Comparison of ENCODE assay signal across 11 cellular contexts in the genomic region with DNA sequence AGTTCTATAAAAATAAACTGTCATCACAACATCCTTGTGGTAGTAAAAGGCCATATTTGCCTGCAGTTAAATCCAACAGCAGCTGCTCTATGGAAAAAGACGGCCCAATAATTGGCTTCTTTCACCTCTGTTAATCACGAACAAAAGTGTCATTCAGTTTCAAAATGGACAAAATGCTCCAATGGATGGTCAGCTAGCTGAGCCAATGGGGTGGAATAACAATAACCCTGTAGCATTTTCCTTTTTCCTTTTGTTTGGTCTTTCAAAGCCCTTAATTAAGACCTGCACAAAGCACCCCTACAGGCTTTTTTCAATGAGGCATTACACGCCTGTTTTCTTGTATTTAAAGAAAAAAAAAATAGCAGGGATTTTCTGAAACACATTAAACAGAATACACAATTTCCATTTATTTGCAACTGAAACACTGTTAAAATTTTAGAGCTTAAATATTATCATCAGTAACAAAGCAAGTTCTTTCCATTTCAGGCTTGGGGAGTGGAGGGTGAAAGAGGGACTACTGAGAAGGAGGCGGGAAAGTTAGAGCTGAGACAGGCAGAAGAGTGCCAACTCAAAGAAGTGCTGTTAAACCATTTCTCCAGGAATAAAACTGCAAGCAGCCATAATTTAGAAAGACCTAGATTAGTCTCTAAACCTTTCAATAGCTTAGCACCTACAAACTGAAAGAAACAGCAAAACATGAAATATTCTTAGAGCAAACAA. TPM values are rescaled to one million over a fixed set of nuclear protein-coding genes. Genes with fewer than 3 reads are reported as not detected.
A peak's percentile ranks its signal among the peaks of the same experiment; 100 is the strongest.
DNase-seq lines count a peak whose midpoint lies in the region; ATAC-seq and TF ChIP-seq lines count a peak whose summit lies in the region.
"Had no signal": no experiment of that assay in that cellular context is flagged by ENCODE, and none has a peak within 500 bp of the region (broad histone marks: within the 10 kb centered on the region; RNA-seq: fewer than 3 reads in every experiment).

No MANE protein-coding gene starts in this region.

- DNase-seq in NCI-H1417 treated with DMSO at 0.1 percent for 48 hours (lab: John Stamatoyannopoulos, UW) (peak; percentile 90), NT2/D1 (ENCODE audit: low read depth, low spot score) (peak; percentile 55), tibial nerve (ENCODE audit: low spot score in 2 of 2) (no peak), HCEC 1CT (no peak), activated T-cell treated with anti-CD3 and anti-CD28 coated beads for 4 hours (no peak)
- DNase-seq: activated naive CD4-positive, alpha-beta T cell treated with anti-CD3 and anti-CD28 coated beads for 36 hours; cerebellar nuclear complex; NCI-H2171 treated with DMSO at 0.1 percent for 48 hours had no signal

- no peak for TF ChIP-seq CTCF in tibial nerve (IDR thresholded peaks at IDR 0.05)

- H3K9me3 ChIP-seq in NT2/D1 (ENCODE audit: insufficient read depth, low read length) (no peaks in the 10 kb centered on the region), iPS-20b (ENCODE audit: insufficient read depth, low read depth, low read length) (no peaks in the 10 kb centered on the region), tibial nerve (no peaks in the 10 kb centered on the region)

- H3K36me3 ChIP-seq in NT2/D1 (ENCODE audit: insufficient read depth, insufficient read length, low read length) (no peaks in the 10 kb centered on the region), iPS-20b (ENCODE audit: insufficient read depth, low read depth, low read length) (peaks cover 9% of the 10 kb centered on the region), tibial nerve (no peaks in the 10 kb centered on the region)

- H3K27me3 ChIP-seq in NT2/D1 (ENCODE audit: insufficient read depth, insufficient read length) (no peaks in the 10 kb centered on the region), iPS-20b (ENCODE audit: insufficient read depth, low read length) (no peaks in the 10 kb centered on the region), tibial nerve (no peaks in the 10 kb centered on the region)

- TF ChIP-seq EP300 in tibial nerve (IDR thresholded peaks at IDR 0.05), result peak in 1 of 2 donors; percentile 23

- H3K4me3 ChIP-seq in NT2/D1 (ENCODE audit: insufficient read length, low read depth) (no peak overlapping the region), iPS-20b (ENCODE audit: low read length) (peak overlapping the region; percentile 51), tibial nerve (no peak overlapping the region)

- no peak for TF ChIP-seq POLR2A in tibial nerve (IDR thresholded peaks at IDR 0.05)

- WGBS in tibial nerve, 2 donors, result 50 to 51% methylated on average over 4 of the region's 4 CpGs

- H3K9ac ChIP-seq in NT2/D1 (ENCODE audit: insufficient read length, low read depth) (no peak overlapping the region), iPS-20b (ENCODE audit: low read depth, low read length) (peak overlapping the region; percentile 59)

- H3K4me1 ChIP-seq in NT2/D1 (ENCODE audit: insufficient read depth, insufficient read length), result peaks cover 3% of the 10 kb centered on the region
- peaks cover 69% of the 10 kb centered on the region for H3K4me1 ChIP-seq in iPS-20b (ENCODE audit: insufficient read depth, low read length)
- peaks cover 0 to 31% (median 8%) of the 10 kb centered on the region in 4 donors for H3K4me1 ChIP-seq in tibial nerve

- H3K27ac ChIP-seq in iPS-20b (ENCODE audit: low read length) (no peak overlapping the region), tibial nerve (peak overlapping the region in 3 of 4 donors; percentile 29 to 61 (median 60))

- no peak for ATAC-seq in HG02588 (IDR thresholded peaks at IDR 0.05; ENCODE audit: unreplicated experiment)
- ATAC-seq: sciatic nerve had no signal

RNA-seq across cellular contexts. Expression of a gene that starts 28.7 kb away (rescaled TPM):
- total RNA-seq in tibial nerve, result 10 to 100 TPM; 26.5 to 51.3 (median 31.9) TPM

Comparison
In these comparisons a context has a peak if more than half of its experiments do, and no peak if none do; other contexts are left out.
1. DNase-seq: peak in NCI-H1417 treated with DMSO at 0.1 percent for 48 hours (single experiment) and NT2/D1 (single experiment); none in tibial nerve (0 of 2), HCEC 1CT (single experiment) and activated T-cell treated with anti-CD3 and anti-CD28 coated beads for 4 hours (single experiment).